2 cellular contexts compared by ENCODE assay signal in genomic region chr6:89847513-89847912, GRCh38. TPM values are rescaled to one million over a fixed set of nuclear protein-coding genes. Genes with fewer than 3 reads are reported as not detected.
"Had no signal": no experiment of that assay in that cellular context is flagged by ENCODE, and none has a peak within 500 bp of the region (broad histone marks: within the 10 kb centered on the region; RNA-seq: fewer than 3 reads in every experiment).

No MANE protein-coding gene starts in this region.

RNA-seq across cellular contexts. Expression of gene GJA10, which starts 46.8 kb away (rescaled TPM):
- total RNA-seq: G401, GM12878 had no signal
- polyA plus RNA-seq: GM12878 had no signal
